In genomic region chr3:167735233-167736107, GRCh38 we compare ENCODE assay signal across 1 cellular context.
A peak's percentile ranks its signal among the peaks of the same experiment; 100 is the strongest.
TF ChIP-seq lines count a peak whose summit lies in the region.

TSS of gene SERPINI1 (plus strand) at chr3:167735721. CDS start at chr3:167789129, 53,408 bp downstream.

TF ChIP-seq in HepG2, 621 proteins besides CTCF, POLR2A, EP300 and RAD21 (continued from another document and continues in another):
- TF ChIP-seq TBX2 (CRISPR knock-in tag; IDR thresholded peaks at IDR 0.05; ENCODE audit: borderline replicate concordance) (no peak), TBL1XR1 (IDR thresholded peaks at IDR 0.05; ENCODE audit: borderline replicate concordance, low read length, partially characterized antibody) (no peak), SNAPC5 (CRISPR knock-in tag; IDR thresholded peaks at IDR 0.05; ENCODE audit: borderline replicate concordance) (no peak), ZNF772 (CRISPR knock-in tag; IDR thresholded peaks at IDR 0.05) (no peak), ZNF383 (CRISPR knock-in tag; IDR thresholded peaks at IDR 0.05; ENCODE audit: borderline replicate concordance) (no peak), REST (IDR thresholded peaks at IDR 0.05; ENCODE audit: borderline replicate concordance in 1 of 2, low read depth in 1 of 2, low read length in 2 of 2) (peak in 1 of 2 experiments; percentile 79; a peak in 1 of 4 replicates), CHD4 (IDR thresholded peaks at IDR 0.05; ENCODE audit: borderline replicate concordance, low read length) (no peak), ZFP91 (CRISPR knock-in tag; IDR thresholded peaks at IDR 0.05; ENCODE audit: borderline replicate concordance) (peak; percentile 37; the same call in 1 of the 2 replicates), NCOR1 (IDR thresholded peaks at IDR 0.05; ENCODE audit: borderline replicate concordance, low read length) (no peak), TOE1 (CRISPR knock-in tag; IDR thresholded peaks at IDR 0.05) (no peak; the same call in 1 of the 2 replicates), ZNF484 (CRISPR knock-in tag; IDR thresholded peaks at IDR 0.05; ENCODE audit: borderline replicate concordance, low read depth) (no peak), RFXAP (CRISPR knock-in tag; IDR thresholded peaks at IDR 0.05; ENCODE audit: borderline replicate concordance) (0 out of 2 replicates have a peak, but pooled peaks have one; percentile 5), KLF11 (CRISPR knock-in tag; IDR thresholded peaks at IDR 0.05) (peak; percentile 64; the same call in 1 of the 2 replicates), KDM5A (IDR thresholded peaks at IDR 0.05; ENCODE audit: borderline replicate concordance, low read length) (peak; percentile 83), ZNF704 (CRISPR knock-in tag; IDR thresholded peaks at IDR 0.05; ENCODE audit: borderline replicate concordance) (no peak), GTF2F1 (IDR thresholded peaks at IDR 0.05; ENCODE audit: low read length) (no peak), ZZZ3 (CRISPR knock-in tag; IDR thresholded peaks at IDR 0.05; ENCODE audit: borderline replicate concordance) (no peak), ZNF263 (CRISPR knock-in tag; IDR thresholded peaks at IDR 0.05) (peak; percentile 84), EHMT2 (IDR thresholded peaks at IDR 0.05; ENCODE audit: borderline replicate concordance, low read depth, low read length) (no peak), SMAD9 (CRISPR knock-in tag; IDR thresholded peaks at IDR 0.05) (no peak), ATAD3A (CRISPR knock-in tag; IDR thresholded peaks at IDR 0.05) (no peak), ZNF891 (CRISPR knock-in tag; IDR thresholded peaks at IDR 0.05) (no peak), HMG20B (CRISPR knock-in tag; conservative IDR thresholded peaks at IDR 0.05) (no peak), SMARCC2 (IDR thresholded peaks at IDR 0.05) (no peak), U2AF1 (optimal IDR thresholded peaks at IDR 0.05; ENCODE audit: low read depth, low read length) (no peak), PLRG1 (conservative IDR thresholded peaks at IDR 0.05) (no peak), AKAP8 (CRISPR knock-in tag; IDR thresholded peaks at IDR 0.05) (no peak), TSC22D2 (CRISPR knock-in tag; IDR thresholded peaks at IDR 0.05; ENCODE audit: borderline replicate concordance) (0 out of 2 replicates have a peak, but pooled peaks have one; percentile 51), KDM4B (CRISPR knock-in tag; IDR thresholded peaks at IDR 0.05) (0 out of 2 replicates have a peak, but pooled peaks have one; percentile 48), KDM5B (CRISPR knock-in tag; IDR thresholded peaks at IDR 0.05; ENCODE audit: borderline replicate concordance) (0 out of 2 replicates have a peak, but pooled peaks have one; percentile 11), NFKBIZ (CRISPR knock-in tag; IDR thresholded peaks at IDR 0.05) (0 out of 2 replicates have a peak, but pooled peaks have one; percentile 45), PRMT3 (CRISPR knock-in tag; IDR thresholded peaks at IDR 0.05; ENCODE audit: borderline replicate concordance, low read depth) (no peak), NCOA1 (CRISPR knock-in tag; IDR thresholded peaks at IDR 0.05) (no peak), ZNF256 (CRISPR knock-in tag; conservative IDR thresholded peaks at IDR 0.05) (0 out of 2 replicates have a peak, but pooled peaks have one; percentile 11), ZFP37 (CRISPR knock-in tag; IDR thresholded peaks at IDR 0.05; ENCODE audit: borderline replicate concordance) (no peak), RBM22 (optimal IDR thresholded peaks at IDR 0.05; ENCODE audit: low read length) (no peak), ZNF160 (CRISPR knock-in tag; IDR thresholded peaks at IDR 0.05) (peak; percentile 63; the same call in 1 of the 2 replicates), ZNF354B (CRISPR knock-in tag; IDR thresholded peaks at IDR 0.05) (peak; percentile 93; the same call in 1 of the 2 replicates), HNRNPUL1 (IDR thresholded peaks at IDR 0.05; ENCODE audit: low read depth, low read length) (no peak), MAFG (CRISPR knock-in tag; IDR thresholded peaks at IDR 0.05) (no peak), HIVEP1 (CRISPR knock-in tag; IDR thresholded peaks at IDR 0.05) (0 out of 2 replicates have a peak, but pooled peaks have one; percentile 16), ZNF543 (CRISPR knock-in tag; IDR thresholded peaks at IDR 0.05) (0 out of 2 replicates have a peak, but pooled peaks have one; percentile 73), ZNF431 (CRISPR knock-in tag; IDR thresholded peaks at IDR 0.05; ENCODE audit: borderline replicate concordance, low read depth) (peak; percentile 60; the same call in 1 of the 2 replicates), MIER2 (CRISPR knock-in tag; IDR thresholded peaks at IDR 0.05) (no peak), NFATC3 (CRISPR knock-in tag; IDR thresholded peaks at IDR 0.05) (0 out of 2 replicates have a peak, but pooled peaks have one; percentile 35), ETS1 (CRISPR knock-in tag; IDR thresholded peaks at IDR 0.05) (no peak; the same call in 1 of the 2 replicates), MZF1 (CRISPR knock-in tag; IDR thresholded peaks at IDR 0.05; ENCODE audit: borderline replicate concordance) (0 out of 2 replicates have a peak, but pooled peaks have one; percentile 75), MATR3 (CRISPR knock-in tag; IDR thresholded peaks at IDR 0.05) (no peak), HDAC2 (CRISPR knock-in tag; IDR thresholded peaks at IDR 0.05) (peak; percentile 42; the same call in 1 of the 2 replicates), POLR2AphosphoS5 (IDR thresholded peaks at IDR 0.05; ENCODE audit: low read depth, low read length) (peak; percentile 84), ADNP (CRISPR knock-in tag; IDR thresholded peaks at IDR 0.05) (no peak), ZNF33A (CRISPR knock-in tag; IDR thresholded peaks at IDR 0.05; ENCODE audit: borderline replicate concordance) (no peak), ZNF567 (CRISPR knock-in tag; IDR thresholded peaks at IDR 0.05; ENCODE audit: borderline replicate concordance) (0 out of 2 replicates have a peak, but pooled peaks have one; percentile 61), ZNF766 (CRISPR knock-in tag; IDR thresholded peaks at IDR 0.05; ENCODE audit: borderline replicate concordance) (peak; percentile 56; the same call in 1 of the 2 replicates), FLYWCH1 (CRISPR knock-in tag; IDR thresholded peaks at IDR 0.05) (no peak)
- TF ChIP-seq, protein P1, sequence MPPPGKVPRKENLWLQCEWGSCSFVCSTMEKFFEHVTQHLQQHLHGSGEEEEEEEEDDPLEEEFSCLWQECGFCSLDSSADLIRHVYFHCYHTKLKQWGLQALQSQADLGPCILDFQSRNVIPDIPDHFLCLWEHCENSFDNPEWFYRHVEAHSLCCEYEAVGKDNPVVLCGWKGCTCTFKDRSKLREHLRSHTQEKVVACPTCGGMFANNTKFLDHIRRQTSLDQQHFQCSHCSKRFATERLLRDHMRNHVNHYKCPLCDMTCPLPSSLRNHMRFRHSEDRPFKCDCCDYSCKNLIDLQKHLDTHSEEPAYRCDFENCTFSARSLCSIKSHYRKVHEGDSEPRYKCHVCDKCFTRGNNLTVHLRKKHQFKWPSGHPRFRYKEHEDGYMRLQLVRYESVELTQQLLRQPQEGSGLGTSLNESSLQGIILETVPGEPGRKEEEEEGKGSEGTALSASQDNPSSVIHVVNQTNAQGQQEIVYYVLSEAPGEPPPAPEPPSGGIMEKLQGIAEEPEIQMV (CRISPR knock-in tag; IDR thresholded peaks at IDR 0.05; ENCODE audit: low read depth), result no peak
- TF ChIP-seq, protein P2, sequence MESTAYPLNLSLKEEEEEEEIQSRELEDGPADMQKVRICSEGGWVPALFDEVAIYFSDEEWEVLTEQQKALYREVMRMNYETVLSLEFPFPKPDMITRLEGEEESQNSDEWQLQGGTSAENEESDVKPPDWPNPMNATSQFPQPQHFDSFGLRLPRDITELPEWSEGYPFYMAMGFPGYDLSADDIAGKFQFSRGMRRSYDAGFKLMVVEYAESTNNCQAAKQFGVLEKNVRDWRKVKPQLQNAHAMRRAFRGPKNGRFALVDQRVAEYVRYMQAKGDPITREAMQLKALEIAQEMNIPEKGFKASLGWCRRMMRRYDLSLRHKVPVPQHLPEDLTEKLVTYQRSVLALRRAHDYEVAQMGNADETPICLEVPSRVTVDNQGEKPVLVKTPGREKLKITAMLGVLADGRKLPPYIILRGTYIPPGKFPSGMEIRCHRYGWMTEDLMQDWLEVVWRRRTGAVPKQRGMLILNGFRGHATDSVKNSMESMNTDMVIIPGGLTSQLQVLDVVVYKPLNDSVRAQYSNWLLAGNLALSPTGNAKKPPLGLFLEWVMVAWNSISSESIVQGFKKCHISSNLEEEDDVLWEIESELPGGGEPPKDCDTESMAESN (CRISPR knock-in tag; conservative IDR thresholded peaks at IDR 0.05), result 0 out of 2 replicates have a peak, but pooled peaks have one; percentile 10
- TF ChIP-seq, protein P3, sequence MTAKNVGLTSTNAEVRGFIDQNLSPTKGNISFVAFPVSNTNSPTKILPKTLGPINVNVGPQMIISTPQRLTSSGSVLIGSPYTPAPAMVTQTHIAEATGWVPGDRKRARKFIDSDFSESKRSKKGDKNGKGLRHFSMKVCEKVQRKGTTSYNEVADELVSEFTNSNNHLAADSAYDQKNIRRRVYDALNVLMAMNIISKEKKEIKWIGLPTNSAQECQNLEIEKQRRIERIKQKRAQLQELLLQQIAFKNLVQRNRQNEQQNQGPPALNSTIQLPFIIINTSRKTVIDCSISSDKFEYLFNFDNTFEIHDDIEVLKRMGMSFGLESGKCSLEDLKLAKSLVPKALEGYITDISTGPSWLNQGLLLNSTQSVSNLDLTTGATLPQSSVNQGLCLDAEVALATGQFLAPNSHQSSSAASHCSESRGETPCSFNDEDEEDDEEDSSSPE (CRISPR knock-in tag; IDR thresholded peaks at IDR 0.05), result peak; percentile 65; the same call in 1 of the 2 replicates
- TF ChIP-seq, protein P4, sequence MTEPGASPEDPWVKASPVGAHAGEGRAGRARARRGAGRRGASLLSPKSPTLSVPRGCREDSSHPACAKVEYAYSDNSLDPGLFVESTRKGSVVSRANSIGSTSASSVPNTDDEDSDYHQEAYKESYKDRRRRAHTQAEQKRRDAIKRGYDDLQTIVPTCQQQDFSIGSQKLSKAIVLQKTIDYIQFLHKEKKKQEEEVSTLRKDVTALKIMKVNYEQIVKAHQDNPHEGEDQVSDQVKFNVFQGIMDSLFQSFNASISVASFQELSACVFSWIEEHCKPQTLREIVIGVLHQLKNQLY (CRISPR knock-in tag; IDR thresholded peaks at IDR 0.05), result no peak
- TF ChIP-seq, protein P5, sequence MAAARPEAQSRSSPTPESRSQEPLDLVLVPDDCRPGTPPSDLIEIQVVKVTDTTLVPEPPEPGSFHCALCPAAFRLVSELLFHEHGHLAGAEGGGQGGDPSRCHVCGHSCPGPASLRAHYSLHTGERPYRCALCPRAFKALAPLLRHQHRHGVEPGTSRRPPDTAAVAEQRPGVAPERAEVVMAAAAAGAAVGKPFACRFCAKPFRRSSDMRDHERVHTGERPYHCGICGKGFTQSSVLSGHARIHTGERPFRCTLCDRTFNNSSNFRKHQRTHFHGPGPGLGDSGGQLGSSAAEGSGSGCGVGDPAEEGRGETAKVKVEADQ (CRISPR knock-in tag; IDR thresholded peaks at IDR 0.05; ENCODE audit: borderline replicate concordance), result peak; percentile 59; the same call in 1 of the 2 replicates
